10 cellular contexts compared by ENCODE assay signal in the genomic region with DNA sequence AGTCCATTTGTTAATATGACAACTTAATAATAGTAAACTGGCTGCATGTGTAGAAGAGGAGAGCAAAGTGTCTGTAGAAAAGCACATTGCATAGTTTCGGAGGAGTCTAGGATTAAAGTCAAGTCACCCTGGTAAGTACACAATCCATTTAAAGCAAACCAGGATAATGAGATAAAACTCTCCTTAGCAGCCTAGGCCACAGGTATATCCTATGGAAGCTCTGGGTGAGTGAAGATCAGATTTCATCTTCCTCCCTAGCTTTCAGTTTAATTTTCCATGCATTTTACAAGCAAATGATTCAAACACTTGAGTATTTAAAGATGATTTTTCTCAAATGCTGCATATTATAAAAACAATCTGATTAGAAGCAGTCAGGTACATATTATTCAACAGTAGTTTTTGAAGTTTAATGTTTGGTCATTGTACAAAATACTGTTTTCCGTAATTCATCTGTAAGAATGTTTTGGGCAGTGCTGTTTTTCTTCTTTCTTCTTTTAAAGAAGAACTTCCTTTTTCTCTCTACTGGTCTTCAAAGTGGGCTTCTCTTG. TPM values are rescaled to one million over a fixed set of nuclear protein-coding genes. Genes with fewer than 3 reads are reported as not detected.
A peak's percentile ranks its signal among the peaks of the same experiment; 100 is the strongest.
DNase-seq lines count a peak whose midpoint lies in the region; ATAC-seq and TF ChIP-seq lines count a peak whose summit lies in the region.
"Had no signal": no experiment of that assay in that cellular context is flagged by ENCODE, and none has a peak within 500 bp of the region (broad histone marks: within the 10 kb centered on the region; RNA-seq: fewer than 3 reads in every experiment).

No MANE protein-coding gene starts in this region.

- H3K9me2 ChIP-seq in PC-9 (ENCODE audit: insufficient read depth), result no peaks in the 10 kb centered on the region

- no peak overlapping the region for H2AFZ ChIP-seq in PC-9

- ATAC-seq in right cardiac atrium (no peak), thoracic aorta (ENCODE audit: insufficient number of reproducible peaks, low FRiP score, low read depth) (no peak), left lobe of liver (no peak)

- intact Hi-C loops in PC-9 (cut with micrococcal nuclease; ENCODE audit: unreplicated experiment), result no loop called here
- intact Hi-C loops in right cardiac atrium (cut with DNase I), result loop anchor here in 1 of 4 donors (10.0 kb wide), 1 partner anchor 59 kb away; no protein-coding TSS in a partner anchor

- POLR2A ChIA-PET in PC-9 (lab: Charles Lee; ENCODE audit: unreplicated experiment), result no interaction called here

- no peaks in the 10 kb centered on the region for H4K20me1 ChIP-seq in PC-9 (ENCODE audit: insufficient read depth)

- H3K27me3 ChIP-seq in cardiac muscle cell (no peaks in the 10 kb centered on the region), right atrium auricular region (no peaks in the 10 kb centered on the region), PC-9 (ENCODE audit: insufficient read depth, low read depth) (no peaks in the 10 kb centered on the region), right cardiac atrium (ENCODE audit: control insufficient read depth, insufficient read depth) (no peaks in the 10 kb centered on the region), thoracic aorta (replicated peaks; ENCODE audit: insufficient read depth) (no peaks in the 10 kb centered on the region)
- H3K27me3 ChIP-seq: ovary, suprapubic skin had no signal

- H3K79me2 ChIP-seq in PC-9 (ENCODE audit: low read depth), result peaks cover 11% of the 10 kb centered on the region; the same call in 1 of the 2 replicates

- peak overlapping the region; percentile 15 for H3K4me2 ChIP-seq in PC-9

- no TSS peak for BruUV-seq in PC-9 (replicated peaks; lab: Mats Ljungman, UMichigan)

- no peaks in the 10 kb centered on the region; the same call in 1 of the 2 replicates for H3F3A ChIP-seq in PC-9 (ENCODE audit: insufficient read depth, low read depth)

- peaks cover 38% of the 10 kb centered on the region for H3K4me1 ChIP-seq in cardiac muscle cell (ENCODE audit: low read depth)
- H3K4me1 ChIP-seq in right atrium auricular region, result peaks cover 0 to 33% of the 10 kb centered on the region in 2 donors
- peaks cover 15% of the 10 kb centered on the region for H3K4me1 ChIP-seq in PC-9 (replicated peaks; ENCODE audit: insufficient read depth)
- peaks cover 4% of the 10 kb centered on the region for H3K4me1 ChIP-seq in right cardiac atrium (ENCODE audit: control insufficient read depth, insufficient read depth, low read length)
- H3K4me1 ChIP-seq in thoracic aorta (ENCODE audit: control insufficient read depth in 1 of 2, low read depth in 2 of 2), result peaks cover 14% of the 10 kb centered on the region in 2 donors

- DNase-seq in cardiac muscle cell (ENCODE audit: low read depth in 1 of 2, low spot score in 1 of 2) (no peak), right atrium auricular region (ENCODE audit: low spot score) (no peak), PC-9 (no peak), right cardiac atrium (no peak), thoracic aorta (ENCODE audit: low spot score) (no peak), NCI-H1092 (lab: John Stamatoyannopoulos, UW) (no peak), left lobe of liver (ENCODE audit: low spot score) (no peak), glomerular visceral epithelial cell (ENCODE audit: extremely low spot score) (no peak)
- DNase-seq: ovary had no signal

- CTCF ChIA-PET in PC-9 (lab: Charles Lee), result no interaction called here

- 46% methylated on average over 2 of the region's 2 CpGs for WGBS in right cardiac atrium

- H3K4me3 ChIP-seq in cardiac muscle cell, result no peak overlapping the region
- no peak overlapping the region for H3K4me3 ChIP-seq in right atrium auricular region
- H3K4me3 ChIP-seq in PC-9, result no peak overlapping the region
- H3K4me3 ChIP-seq in right cardiac atrium (ENCODE audit: low read length), result peak overlapping the region; percentile 15
- peak overlapping the region; percentile 43 for H3K4me3 ChIP-seq in thoracic aorta
- H3K4me3 ChIP-seq: ovary, suprapubic skin had no signal

- no peaks in the 10 kb centered on the region for H3K9me3 ChIP-seq in cardiac muscle cell (ENCODE audit: low read depth)
- H3K9me3 ChIP-seq in right atrium auricular region, result no peaks in the 10 kb centered on the region
- H3K9me3 ChIP-seq in PC-9 (ENCODE audit: insufficient read depth, low read depth), result no peaks in the 10 kb centered on the region
- H3K9me3 ChIP-seq in right cardiac atrium (ENCODE audit: control insufficient read depth, low read length), result no peaks in the 10 kb centered on the region
- H3K9me3 ChIP-seq in thoracic aorta, result no peaks in the 10 kb centered on the region
- H3K9me3 ChIP-seq: ovary, suprapubic skin had no signal

- TF ChIP-seq CTCF in cardiac muscle cell (IDR thresholded peaks at IDR 0.05; ENCODE audit: low read depth, low read length) (no peak), right atrium auricular region (IDR thresholded peaks at IDR 0.05) (no peak), PC-9 (conservative IDR thresholded peaks at IDR 0.05) (no peak), thoracic aorta (IDR thresholded peaks at IDR 0.05) (no peak)

- H3K36me3 ChIP-seq in cardiac muscle cell (no peaks in the 10 kb centered on the region), right atrium auricular region (no peaks in the 10 kb centered on the region), PC-9 (ENCODE audit: low read depth) (no peaks in the 10 kb centered on the region), thoracic aorta (no peaks in the 10 kb centered on the region)
- H3K36me3 ChIP-seq: ovary, suprapubic skin had no signal

- H3K27ac ChIP-seq in cardiac muscle cell, result peak overlapping the region; percentile 70
- peak overlapping the region in 1 of 2 donors; percentile 55 for H3K27ac ChIP-seq in right atrium auricular region
- no peak overlapping the region for H3K27ac ChIP-seq in PC-9
- H3K27ac ChIP-seq in right cardiac atrium (ENCODE audit: low read length), result no peak overlapping the region
- H3K27ac ChIP-seq in thoracic aorta, result no peak overlapping the region
- H3K27ac ChIP-seq: ovary, suprapubic skin had no signal

RNA-seq across cellular contexts. Expression of a gene that starts 10.2 kb away (rescaled TPM):
- total RNA-seq in cardiac muscle cell (23.4 and 26.6 TPM in 2 replicates), right atrium auricular region (10 to 100 TPM; 59.4 to 74.5 TPM), PC-9 (2021) (7.5 and 8.3 TPM in 2 replicates), right cardiac atrium (10 to 100 TPM; 47.6 to 71.5 (median 52.5) TPM), thoracic aorta (10 to 100 TPM; 13.7 to 15.8 TPM), left lobe of liver (11.3 TPM)
- polyA plus RNA-seq in cardiac muscle cell (17.1 and 19.2 TPM in 2 replicates), right cardiac atrium (25.6 TPM)

Comparison
In these comparisons a context has a peak if more than half of its experiments do, and no peak if none do; other contexts are left out.
1. H3K4me3 ChIP-seq: peak in right cardiac atrium (single experiment) and thoracic aorta (single experiment); none in cardiac muscle cell (single experiment), right atrium auricular region (0 of 2) and PC-9 (single experiment).